In the genomic region with DNA sequence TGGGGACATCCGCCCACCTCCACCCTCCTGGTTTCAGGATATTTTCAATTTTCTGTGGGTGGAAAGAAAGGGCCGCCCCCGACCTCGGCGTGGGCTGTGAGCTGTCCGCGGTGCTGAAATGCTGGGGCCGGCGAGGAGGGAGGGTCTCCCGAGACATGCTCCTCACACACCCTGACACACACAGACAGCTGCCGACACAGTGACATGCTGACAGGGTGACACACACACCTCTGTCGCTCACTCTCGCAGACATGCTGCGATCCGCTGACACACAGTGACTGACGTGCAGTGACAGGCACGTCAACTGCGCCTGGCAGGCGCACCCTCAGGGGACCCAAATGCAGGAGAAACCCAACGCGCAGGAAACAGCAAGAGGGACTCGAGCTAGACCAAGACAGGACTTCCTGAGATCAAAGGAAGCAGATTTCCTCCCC, we compare ENCODE assay signal across 10 cellular contexts. TPM values are rescaled to one million over a fixed set of nuclear protein-coding genes. Genes with fewer than 3 reads are reported as not detected.
DNase-seq lines count a peak whose midpoint lies in the region; ATAC-seq, FAIRE-seq and TF ChIP-seq lines count a peak whose summit lies in the region.
"Had no signal": no experiment of that assay in that cellular context is flagged by ENCODE, and none has a peak within 500 bp of the region (broad histone marks: within the 10 kb centered on the region; RNA-seq: fewer than 3 reads in every experiment).

No MANE protein-coding gene starts in this region.

- POLR2A ChIA-PET in CD8-positive, alpha-beta T cell (lab: Charles Lee): no interaction called here

- no peak overlapping the region for H3K27ac Mint-ChIP-seq in CD8-positive, alpha-beta T cell
- H3K27ac Mint-ChIP-seq in mesothelial cell of epicardium: no peak overlapping the region

- TF ChIP-seq POLR2A in GM12892 (IDR thresholded peaks at IDR 0.05; ENCODE audit: low read depth, low read length) (no peak), GM12891 (IDR thresholded peaks at IDR 0.05; ENCODE audit: low read depth, low read length) (no peak)

- H3K4me1 Mint-ChIP-seq in CD8-positive, alpha-beta T cell (ENCODE audit: low read depth): peaks cover 48% of the 10 kb centered on the region
- H3K4me1 Mint-ChIP-seq in mesothelial cell of epicardium: peaks cover 17% of the 10 kb centered on the region

- peaks cover 8% of the 10 kb centered on the region for H3K27me3 ChIP-seq in CD8-positive, alpha-beta T cell (ENCODE audit: insufficient read depth, low read length)
- peaks cover 5 to 94% (median 84%) of the 10 kb centered on the region in 7 donors for H3K27me3 ChIP-seq in heart right ventricle

- H3K4me3 ChIP-seq in CD8-positive, alpha-beta T cell (ENCODE audit: low read depth, low read length): peak overlapping the region; percentile 5
- H3K4me3 ChIP-seq in heart right ventricle: no peak overlapping the region

- H3K27ac ChIP-seq in CD8-positive, alpha-beta T cell (ENCODE audit: low read depth, low read length): no peak overlapping the region
- no peak overlapping the region for H3K27ac ChIP-seq in heart right ventricle

- peaks cover 64% of the 10 kb centered on the region for H3K27me3 Mint-ChIP-seq in CD8-positive, alpha-beta T cell (ENCODE audit: low read depth)
- H3K27me3 Mint-ChIP-seq in mesothelial cell of epicardium (ENCODE audit: low read depth): peaks cover 87% of the 10 kb centered on the region

- peaks cover 45% of the 10 kb centered on the region for H3K4me1 ChIP-seq in CD8-positive, alpha-beta T cell (ENCODE audit: insufficient read depth, low read length)
- H3K4me1 ChIP-seq in heart right ventricle: peaks cover 0 to 33% (median 15%) of the 10 kb centered on the region in 9 donors

- intact Hi-C loops in CD8-positive, alpha-beta T cell (cut with DNase I, micrococcal nuclease): loop anchor here in 1 of 2 experiments (2.0 kb wide), 1 partner anchor 26 kb away; the partner anchor contains the start of gene SLC8A2
- intact Hi-C loops in heart right ventricle (cut with DNase I): loop anchor here in 1 of 10 donors (10.0 kb wide), 1 partner anchor 120 kb away; no protein-coding TSS in a partner anchor

- 14 to 15% methylated on average over 22 of the region's 22 CpGs for WGBS in heart right ventricle, 2 donors

- H3K36me3 ChIP-seq in CD8-positive, alpha-beta T cell (ENCODE audit: insufficient read depth, low read length): no peaks in the 10 kb centered on the region
- no peaks in the 10 kb centered on the region for H3K36me3 ChIP-seq in heart right ventricle

- peak in 4 of 7 experiments; percentile 46 to 59 (median 52) for DNase-seq in CD8-positive, alpha-beta T cell
- DNase-seq in OCI-M1 (lab: John Stamatoyannopoulos, UW) (peak; percentile 37), mesothelial cell of epicardium (ENCODE audit: low spot score in 2 of 2, unreplicated experiment in 2 of 2) (peak; percentile 50 to 74), heart right ventricle (no peak), GM12892 (ENCODE audit: insufficient read length) (no peak), GM12891 (ENCODE audit: insufficient read length, low spot score) (no peak)
- peak; percentile 33 for DNase-seq in activated naive CD4-positive, alpha-beta T cell treated with anti-CD3 and anti-CD28 coated beads, Interleukin-2, amount 50 U/mL, for 16 hours
- DNase-seq: COR-L47, small intestine had no signal

- no peaks in the 10 kb centered on the region for H3K9me3 Mint-ChIP-seq in CD8-positive, alpha-beta T cell
- H3K9me3 Mint-ChIP-seq in mesothelial cell of epicardium: no peaks in the 10 kb centered on the region

- H3K9me3 ChIP-seq in CD8-positive, alpha-beta T cell (ENCODE audit: low read length): no peaks in the 10 kb centered on the region
- H3K9me3 ChIP-seq in heart right ventricle: no peaks in the 10 kb centered on the region

- no peaks in the 10 kb centered on the region for H3K36me3 Mint-ChIP-seq in CD8-positive, alpha-beta T cell
- no peaks in the 10 kb centered on the region for H3K36me3 Mint-ChIP-seq in mesothelial cell of epicardium

- no peak for TF ChIP-seq CTCF in CD8-positive, alpha-beta T cell (IDR thresholded peaks at IDR 0.05)
- TF ChIP-seq CTCF in mesothelial cell of epicardium (IDR thresholded peaks at IDR 0.05; ENCODE audit: unreplicated experiment): no peak
- no peak for TF ChIP-seq CTCF in heart right ventricle (IDR thresholded peaks at IDR 0.05)

- CTCF ChIA-PET in CD8-positive, alpha-beta T cell (lab: Charles Lee): interaction anchor here (1.5 to 4.5 kb wide), 2 partner anchors 8 to 261 kb away, joined by 3 to 16 read pairs; no protein-coding TSS in a partner anchor

- peak overlapping the region; percentile 55 for H3K4me3 Mint-ChIP-seq in CD8-positive, alpha-beta T cell
- no peak overlapping the region for H3K4me3 Mint-ChIP-seq in mesothelial cell of epicardium

- peak; percentile 36 for ATAC-seq in CD8-positive, alpha-beta T cell
- no peak for ATAC-seq in heart right ventricle
- ATAC-seq in GM19455 (IDR thresholded peaks at IDR 0.05; ENCODE audit: unreplicated experiment): no peak

- FAIRE-seq in GM12892 (lab: Jason Lieb, UNC) (no peak), GM12891 (lab: Jason Lieb, UNC) (no peak)
- FAIRE-seq: small intestine had no signal

TF ChIP-seq in GM12891, 5 proteins besides CTCF, POLR2A, EP300 and RAD21:
- TF ChIP-seq PAX5 (IDR thresholded peaks at IDR 0.05; ENCODE audit: insufficient read depth, low read length, severe bottlenecking): no peak
- no peak for TF ChIP-seq POLR2AphosphoS5 (IDR thresholded peaks at IDR 0.05; ENCODE audit: low read depth, low read length)
- no peak for TF ChIP-seq POU2F2 (IDR thresholded peaks at IDR 0.05; ENCODE audit: low read depth, low read length)
- TF ChIP-seq TAF1 (IDR thresholded peaks at IDR 0.05; ENCODE audit: low read depth, low read length): no peak
- no peak for TF ChIP-seq SPI1 (IDR thresholded peaks at IDR 0.05; ENCODE audit: low read depth, low read length)

RNA-seq across cellular contexts. Expression of gene MEIS3, which starts 25.1 kb away (rescaled TPM):
- not detected for total RNA-seq in CD8-positive, alpha-beta T cell
- total RNA-seq in mesothelial cell of epicardium: 268 to 277 TPM (median 273 TPM) in 3 replicates
- 1 to 10 TPM in 8 of 10 donors, under 1 TPM in 2; 0.71 to 5.9 (median 1.9) TPM for total RNA-seq in heart right ventricle
- polyA plus RNA-seq in heart right ventricle: 1 to 10 TPM; 6.7 to 7.2 TPM
- polyA plus RNA-seq in GM12892 (2012; ENCODE audit: missing spikeins): not detected
- not detected for polyA plus RNA-seq in GM12891 (2012; ENCODE audit: low read depth, missing spikeins)

RNA-seq across cellular contexts. Expression of gene SLC8A2, which starts 27.3 kb away (rescaled TPM):
- not detected for total RNA-seq in CD8-positive, alpha-beta T cell
- total RNA-seq in mesothelial cell of epicardium (2.2 to 3.7 TPM (median 2.5 TPM) in 3 replicates), heart right ventricle (under 1 TPM in 7 of 10 donors, not detected in 3; 0.11 to 0.64 (median 0.15) TPM)
- polyA plus RNA-seq in heart right ventricle: under 1 TPM; 0.03 to 0.22 TPM
- polyA plus RNA-seq in GM12892 (2012; ENCODE audit: missing spikeins): 0.04 TPM
- 0.18 TPM for polyA plus RNA-seq in GM12891 (2012; ENCODE audit: low read depth, missing spikeins)

RNA-seq across cellular contexts. Expression of gene KPTN, which starts 39.6 kb away (rescaled TPM):
- total RNA-seq in CD8-positive, alpha-beta T cell: 1 to 10 TPM; 5.4 to 5.9 TPM
- total RNA-seq in mesothelial cell of epicardium (18.4 to 20.4 TPM (median 20.1 TPM) in 3 replicates), heart right ventricle (10 to 100 TPM in 3 of 10 donors, 1 to 10 TPM in 7; 4.0 to 11.8 (median 8.1) TPM)
- polyA plus RNA-seq in heart right ventricle: 10 to 100 TPM; 11.1 to 35.6 TPM
- polyA plus RNA-seq in GM12892 (2012; ENCODE audit: missing spikeins): 8.5 TPM
- polyA plus RNA-seq in GM12891 (2012; ENCODE audit: low read depth, missing spikeins): 8.9 TPM

Comparison
In these comparisons a context has a peak if more than half of its experiments do, and no peak if none do; other contexts are left out.
1. DNase-seq: peak in CD8-positive, alpha-beta T cell (4 of 7), OCI-M1 (single experiment), activated naive CD4-positive, alpha-beta T cell treated with anti-CD3 and anti-CD28 coated beads, Interleukin-2, amount 50 U/mL, for 16 hours (single experiment) and mesothelial cell of epicardium (2 of 2); none in heart right ventricle (0 of 2), GM12892 (single experiment) and GM12891 (single experiment).
2. RNA of gene MEIS3, which starts 25.1 kb away (total RNA-seq): 268 to 277 TPM in mesothelial cell of epicardium; 0.71 to 5.9 TPM in heart right ventricle and not detected in CD8-positive, alpha-beta T cell; every median in the first group is over 10 times any median in the second.